ENCODE assay signal across 16 cellular contexts in the genomic region with DNA sequence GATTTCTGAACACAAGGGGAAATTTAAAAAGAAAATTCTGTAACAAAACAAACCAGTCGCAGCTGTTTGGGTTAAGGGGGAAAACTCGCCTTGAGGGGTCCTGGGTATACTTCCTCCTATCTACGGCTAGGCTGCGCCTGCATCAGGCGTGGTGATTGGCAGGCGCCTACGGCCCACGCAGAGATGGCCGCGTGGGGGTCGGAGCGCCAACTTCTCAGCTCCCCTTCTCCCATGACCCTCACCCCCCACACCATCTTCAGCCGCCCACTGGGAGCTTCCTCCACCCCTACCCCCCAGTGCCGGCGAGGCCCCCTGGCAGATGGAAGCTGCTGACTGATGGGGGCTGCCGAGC. TPM values are rescaled to one million over a fixed set of nuclear protein-coding genes. Genes with fewer than 3 reads are reported as not detected.
DNase-seq lines count a peak whose midpoint lies in the region; ATAC-seq and TF ChIP-seq lines count a peak whose summit lies in the region.
"Had no signal": no experiment of that assay in that cellular context is flagged by ENCODE, and none has a peak within 500 bp of the region (broad histone marks: within the 10 kb centered on the region; RNA-seq: fewer than 3 reads in every experiment).

No MANE protein-coding gene starts in this region.

- POLR2A ChIA-PET in naive thymus-derived CD8-positive, alpha-beta T cell (lab: Charles Lee): no interaction called here

- H3K79me2 ChIP-seq in MM.1S (ENCODE audit: low read length): no peaks in the 10 kb centered on the region

- H3K27ac ChIP-seq in tibial artery: peak overlapping the region; percentile 49 to 51
- H3K27ac ChIP-seq in MM.1S (ENCODE audit: low read length): no peak overlapping the region
- H3K27ac ChIP-seq: A549, sigmoid colon had no signal

- no peak for DNase-seq in activated naive CD4-positive, alpha-beta T cell treated with anti-CD3 and anti-CD28 coated beads for 36 hours
- no peak for DNase-seq in activated naive CD4-positive, alpha-beta T cell treated with anti-CD3 and anti-CD28 coated beads, Interleukin-2, amount 50 U/mL, for 72 hours (ENCODE audit: low spot score in 2 of 2)
- DNase-seq in chondrocyte (ENCODE audit: low spot score): no peak
- no peak for DNase-seq in naive thymus-derived CD8-positive, alpha-beta T cell
- no peak for DNase-seq in tibial artery
- DNase-seq in NCI-H526 treated with DMSO at 0.1 percent for 48 hours (lab: John Stamatoyannopoulos, UW): no peak
- no peak for DNase-seq in natural killer cell treated with Interleukin-12 subunit alpha and Interleukin-12 subunit beta and Interleukin-15 and Interleukin-18, amount 100 ng/mL, for 72 hours (ENCODE audit: low spot score)
- no peak for DNase-seq in MM.1S
- DNase-seq: activated CD4-positive, alpha-beta T cell treated with anti-CD3 and anti-CD28 coated beads, Interleukin-2, amount 50 U/mL, for 4 hours; activated effector memory CD4-positive, alpha-beta T cell treated with anti-CD3 and anti-CD28 coated beads, Interleukin-2, amount 50 U/mL, for 16 hours; cerebellar nuclear complex; COR-L47; sigmoid colon; thyroid gland had no signal

- no peaks in the 10 kb centered on the region for H3K9me3 Mint-ChIP-seq in activated naive CD4-positive, alpha-beta T cell treated with anti-CD3 and anti-CD28 coated beads for 36 hours
- no peaks in the 10 kb centered on the region for H3K9me3 Mint-ChIP-seq in activated naive CD4-positive, alpha-beta T cell treated with anti-CD3 and anti-CD28 coated beads, Interleukin-2, amount 50 U/mL, for 72 hours
- H3K9me3 Mint-ChIP-seq in chondrocyte (ENCODE audit: low read depth): no peaks in the 10 kb centered on the region
- no peaks in the 10 kb centered on the region for H3K9me3 Mint-ChIP-seq in naive thymus-derived CD8-positive, alpha-beta T cell
- no peaks in the 10 kb centered on the region for H3K9me3 Mint-ChIP-seq in natural killer cell treated with Interleukin-12 subunit alpha and Interleukin-12 subunit beta and Interleukin-15 and Interleukin-18, amount 100 ng/mL, for 72 hours
- H3K9me3 Mint-ChIP-seq: T-helper 2 cell treated with Interferon-gamma antibody and Interleukin-4, amounts not matched to agents 5 μg/mL and 100 μg/mL, for 36 hours had no signal

- peak overlapping the region; percentile 30 to 42 for H3K4me3 ChIP-seq in tibial artery
- no peak overlapping the region for H3K4me3 ChIP-seq in MM.1S (ENCODE audit: low read length)
- H3K4me3 ChIP-seq: A549, thyroid gland had no signal

- peaks cover 21% of the 10 kb centered on the region for H3K4me1 Mint-ChIP-seq in activated naive CD4-positive, alpha-beta T cell treated with anti-CD3 and anti-CD28 coated beads for 36 hours (ENCODE audit: low read depth)
- peaks cover 86% of the 10 kb centered on the region for H3K4me1 Mint-ChIP-seq in chondrocyte (ENCODE audit: low read depth)
- peaks cover 7 to 33% (median 28%) of the 10 kb centered on the region in 4 donors for H3K4me1 Mint-ChIP-seq in naive thymus-derived CD8-positive, alpha-beta T cell
- peaks cover 9% of the 10 kb centered on the region in 2 donors for H3K4me1 Mint-ChIP-seq in natural killer cell treated with Interleukin-12 subunit alpha and Interleukin-12 subunit beta and Interleukin-15 and Interleukin-18, amount 100 ng/mL, for 72 hours (ENCODE audit: low read depth in 2 of 2)

- H2AFZ ChIP-seq in MM.1S (ENCODE audit: low read length): no peak overlapping the region

- H3K9me3 ChIP-seq in tibial artery: no peaks in the 10 kb centered on the region
- H3K9me3 ChIP-seq in MM.1S (replicated peaks; ENCODE audit: insufficient read depth, low read length): no peaks in the 10 kb centered on the region
- H3K9me3 ChIP-seq: A549, sigmoid colon, thyroid gland had no signal

- no peak overlapping the region for H3K9ac ChIP-seq in MM.1S (ENCODE audit: low read length)

- H3K27me3 ChIP-seq in tibial artery (peaks cover 0 to 7% of the 10 kb centered on the region in 2 donors), MM.1S (replicated peaks; ENCODE audit: insufficient read depth, low read length) (no peaks in the 10 kb centered on the region)

- TF ChIP-seq CTCF in chondrocyte (IDR thresholded peaks at IDR 0.05) (no peak), tibial artery (IDR thresholded peaks at IDR 0.05) (no peak), MM.1S (IDR thresholded peaks at IDR 0.05; ENCODE audit: low read length) (no peak)

- H3K4me1 ChIP-seq in tibial artery: peaks cover 0 to 27% (median 15%) of the 10 kb centered on the region in 4 donors
- no peaks in the 10 kb centered on the region for H3K4me1 ChIP-seq in MM.1S (ENCODE audit: low read length)
- H3K4me1 ChIP-seq: A549 had no signal

- peak overlapping the region; percentile 15 for H3K4me3 Mint-ChIP-seq in activated naive CD4-positive, alpha-beta T cell treated with anti-CD3 and anti-CD28 coated beads for 36 hours
- H3K4me3 Mint-ChIP-seq in chondrocyte (ENCODE audit: unreplicated experiment): no peak overlapping the region
- H3K4me3 Mint-ChIP-seq in naive thymus-derived CD8-positive, alpha-beta T cell: peak overlapping the region in 8 of 10 donors; percentile 6 to 70 (median 30)
- H3K4me3 Mint-ChIP-seq in natural killer cell treated with Interleukin-12 subunit alpha and Interleukin-12 subunit beta and Interleukin-15 and Interleukin-18, amount 100 ng/mL, for 72 hours: no peak overlapping the region
- H3K4me3 Mint-ChIP-seq: T-helper 2 cell treated with Interferon-gamma antibody and Interleukin-4, amounts not matched to agents 5 μg/mL and 100 μg/mL, for 36 hours had no signal

- H3K4me2 ChIP-seq in MM.1S (ENCODE audit: low read depth, low read length): no peak overlapping the region
- H3K4me2 ChIP-seq: A549 had no signal

- H3K36me3 ChIP-seq in tibial artery (no peaks in the 10 kb centered on the region), MM.1S (replicated peaks; ENCODE audit: insufficient read depth, low read length) (no peaks in the 10 kb centered on the region)
- H3K36me3 ChIP-seq: sigmoid colon, thyroid gland had no signal

- H3F3A ChIP-seq in MM.1S (ENCODE audit: insufficient read depth, low read length): peaks cover 11% of the 10 kb centered on the region

- CTCF ChIA-PET in activated naive CD4-positive, alpha-beta T cell treated with anti-CD3 and anti-CD28 coated beads for 36 hours (lab: Charles Lee): interaction anchor here (1.1 kb wide), 1 partner anchor 8 kb away, joined by 4 read pairs; no protein-coding TSS in a partner anchor

- H3K9me2 ChIP-seq in MM.1S (replicated peaks; ENCODE audit: insufficient read depth, low read length): no peaks in the 10 kb centered on the region

- peaks cover 52% of the 10 kb centered on the region for H3K27me3 Mint-ChIP-seq in activated naive CD4-positive, alpha-beta T cell treated with anti-CD3 and anti-CD28 coated beads for 36 hours (ENCODE audit: low read depth)
- H3K27me3 Mint-ChIP-seq in chondrocyte (ENCODE audit: low read depth): no peaks in the 10 kb centered on the region
- peaks cover 42 to 69% (median 54%) of the 10 kb centered on the region in 5 donors for H3K27me3 Mint-ChIP-seq in naive thymus-derived CD8-positive, alpha-beta T cell
- H3K27me3 Mint-ChIP-seq in natural killer cell treated with Interleukin-12 subunit alpha and Interleukin-12 subunit beta and Interleukin-15 and Interleukin-18, amount 100 ng/mL, for 72 hours: peaks cover 44 to 61% of the 10 kb centered on the region in 2 donors

- no peaks in the 10 kb centered on the region for H3K36me3 Mint-ChIP-seq in activated naive CD4-positive, alpha-beta T cell treated with anti-CD3 and anti-CD28 coated beads for 36 hours (ENCODE audit: low read depth)
- peaks cover 0 to 6% of the 10 kb centered on the region in 2 donors for H3K36me3 Mint-ChIP-seq in activated naive CD4-positive, alpha-beta T cell treated with anti-CD3 and anti-CD28 coated beads, Interleukin-2, amount 50 U/mL, for 72 hours
- peaks cover 17% of the 10 kb centered on the region for H3K36me3 Mint-ChIP-seq in chondrocyte (ENCODE audit: low read depth)
- peaks cover 0 to 8% (median 0%) of the 10 kb centered on the region in 3 donors for H3K36me3 Mint-ChIP-seq in naive thymus-derived CD8-positive, alpha-beta T cell
- no peaks in the 10 kb centered on the region for H3K36me3 Mint-ChIP-seq in natural killer cell treated with Interleukin-12 subunit alpha and Interleukin-12 subunit beta and Interleukin-15 and Interleukin-18, amount 100 ng/mL, for 72 hours

- no peak overlapping the region for H3K27ac Mint-ChIP-seq in activated naive CD4-positive, alpha-beta T cell treated with anti-CD3 and anti-CD28 coated beads for 36 hours
- no peak overlapping the region for H3K27ac Mint-ChIP-seq in activated naive CD4-positive, alpha-beta T cell treated with anti-CD3 and anti-CD28 coated beads, Interleukin-2, amount 50 U/mL, for 72 hours
- H3K27ac Mint-ChIP-seq in chondrocyte (ENCODE audit: unreplicated experiment): peak overlapping the region; percentile 57
- H3K27ac Mint-ChIP-seq in naive thymus-derived CD8-positive, alpha-beta T cell: no peak overlapping the region
- no peak overlapping the region for H3K27ac Mint-ChIP-seq in natural killer cell treated with Interleukin-12 subunit alpha and Interleukin-12 subunit beta and Interleukin-15 and Interleukin-18, amount 100 ng/mL, for 72 hours
- H3K27ac Mint-ChIP-seq: T-helper 2 cell treated with Interferon-gamma antibody and Interleukin-4, amounts not matched to agents 5 μg/mL and 100 μg/mL, for 36 hours had no signal

- no peak for ATAC-seq in activated naive CD4-positive, alpha-beta T cell treated with anti-CD3 and anti-CD28 coated beads, Interleukin-2, amount 50 U/mL, for 72 hours
- ATAC-seq in naive thymus-derived CD8-positive, alpha-beta T cell: no peak
- no peak for ATAC-seq in natural killer cell treated with Interleukin-12 subunit alpha and Interleukin-12 subunit beta and Interleukin-15 and Interleukin-18, amount 100 ng/mL, for 72 hours
- ATAC-seq: A549 had no signal

- intact Hi-C loops in activated naive CD4-positive, alpha-beta T cell treated with anti-CD3 and anti-CD28 coated beads for 36 hours (cut with micrococcal nuclease): loop anchor here (2.0 kb wide), 1 partner anchor 14 kb away; no protein-coding TSS in a partner anchor
- intact Hi-C loops in tibial artery (cut with DNase I; ENCODE audit: low total_unique reads): loop anchor here (10.0 kb wide), 1 partner anchor 558 kb away; no protein-coding TSS in a partner anchor

- no peaks in the 10 kb centered on the region for H4K20me1 ChIP-seq in MM.1S (ENCODE audit: insufficient read depth, low read length)

RNA-seq across cellular contexts. Expression of a gene that starts 12.2 kb away (rescaled TPM):
- total RNA-seq in activated naive CD4-positive, alpha-beta T cell treated with anti-CD3 and anti-CD28 coated beads for 36 hours: not detected
- not detected for total RNA-seq in activated naive CD4-positive, alpha-beta T cell treated with anti-CD3 and anti-CD28 coated beads, Interleukin-2, amount 50 U/mL, for 72 hours
- 92.0 to 204 TPM (median 94.6 TPM) in 3 replicates for total RNA-seq in chondrocyte
- not detected for total RNA-seq in naive thymus-derived CD8-positive, alpha-beta T cell
- polyA plus RNA-seq in naive thymus-derived CD8-positive, alpha-beta T cell: not detected
- not detected for total RNA-seq in natural killer cell treated with Interleukin-12 subunit alpha and Interleukin-12 subunit beta and Interleukin-15 and Interleukin-18, amount 100 ng/mL, for 72 hours

Comparison
In these comparisons a context has a peak if more than half of its experiments do, and no peak if none do; other contexts are left out.
1. H3K4me3 Mint-ChIP-seq: peak in activated naive CD4-positive, alpha-beta T cell treated with anti-CD3 and anti-CD28 coated beads for 36 hours (single experiment) and naive thymus-derived CD8-positive, alpha-beta T cell (8 of 10); none in chondrocyte (single experiment) and natural killer cell treated with Interleukin-12 subunit alpha and Interleukin-12 subunit beta and Interleukin-15 and Interleukin-18, amount 100 ng/mL, for 72 hours (single experiment).
2. RNA of a gene that starts 12.2 kb away (total RNA-seq): 92.0 to 204 TPM in chondrocyte; not detected in activated naive CD4-positive, alpha-beta T cell treated with anti-CD3 and anti-CD28 coated beads for 36 hours, not detected in activated naive CD4-positive, alpha-beta T cell treated with anti-CD3 and anti-CD28 coated beads, Interleukin-2, amount 50 U/mL, for 72 hours, not detected in naive thymus-derived CD8-positive, alpha-beta T cell and not detected in natural killer cell treated with Interleukin-12 subunit alpha and Interleukin-12 subunit beta and Interleukin-15 and Interleukin-18, amount 100 ng/mL, for 72 hours; every median in the first group is over 10 times any median in the second.